9 cellular contexts compared by ENCODE assay signal in genomic region chr5:141825836-141826560, GRCh38. TPM values are rescaled to one million over a fixed set of nuclear protein-coding genes. Genes with fewer than 3 reads are reported as not detected.
DNase-seq lines count a peak whose midpoint lies in the region; ATAC-seq, FAIRE-seq and TF ChIP-seq lines count a peak whose summit lies in the region.
"Had no signal": no experiment of that assay in that cellular context is flagged by ENCODE, and none has a peak within 500 bp of the region (broad histone marks: within the 10 kb centered on the region; RNA-seq: fewer than 3 reads in every experiment).

No MANE protein-coding gene starts in this region.

- no peaks in the 10 kb centered on the region for H3K4me1 ChIP-seq in mucosa of descending colon (ENCODE audit: low read depth)
- H3K4me1 ChIP-seq in esophagus muscularis mucosa = peaks cover 0 to 36% (median 23%) of the 10 kb centered on the region in 4 donors

- intact Hi-C loops in mucosa of descending colon (cut with DNase I, micrococcal nuclease) (no loop called here), esophagus muscularis mucosa (cut with DNase I) (no loop called here)

- H3K36me3 Mint-ChIP-seq in activated T-helper 17 cell treated with anti-CD3 and anti-CD28 coated beads, Interleukin-2, amount 50 U/mL, for 72 hours (ENCODE audit: low read depth) = no peaks in the 10 kb centered on the region

- no peak for TF ChIP-seq EP300 in esophagus muscularis mucosa (IDR thresholded peaks at IDR 0.05)

- DNase-seq in D721Med (ENCODE audit: insufficient read length, low spot score) (no peak), HEK293T (ENCODE audit: extremely low spot score) (peak; percentile 54), mucosa of descending colon (no peak), GOT3 (lab: John Stamatoyannopoulos, UW) (no peak), esophagus muscularis mucosa (ENCODE audit: extremely low spot score) (no peak), NCI-H1048 (lab: John Stamatoyannopoulos, UW) (no peak)

- peak overlapping the region in 1 of 4 donors; percentile 24 for H3K27ac ChIP-seq in esophagus muscularis mucosa (replicated peaks in 1 of 4)
- H3K27ac ChIP-seq: neutrophil had no signal

- TF ChIP-seq POLR2A in esophagus muscularis mucosa (IDR thresholded peaks at IDR 0.05; ENCODE audit: low read depth) = no peak

- no peak overlapping the region for H3K4me3 Mint-ChIP-seq in activated T-helper 17 cell treated with anti-CD3 and anti-CD28 coated beads, Interleukin-2, amount 50 U/mL, for 72 hours

- peak; percentile 68 for ATAC-seq in activated T-helper 17 cell treated with anti-CD3 and anti-CD28 coated beads, Interleukin-2, amount 50 U/mL, for 72 hours (replicated peaks)
- ATAC-seq in mucosa of descending colon (peak; percentile 70), HG02642 (IDR thresholded peaks at IDR 0.05; ENCODE audit: poor library complexity, unreplicated experiment) (no peak)

- H3K27me3 Mint-ChIP-seq in activated T-helper 17 cell treated with anti-CD3 and anti-CD28 coated beads, Interleukin-2, amount 50 U/mL, for 72 hours = peaks cover 10% of the 10 kb centered on the region

- H3K27ac Mint-ChIP-seq in activated T-helper 17 cell treated with anti-CD3 and anti-CD28 coated beads, Interleukin-2, amount 50 U/mL, for 72 hours = peak overlapping the region; percentile 23

- H3K4me3 ChIP-seq in mucosa of descending colon (no peak overlapping the region), esophagus muscularis mucosa (no peak overlapping the region)

- FAIRE-seq in D721Med (lab: Jason Lieb, UNC) = no peak

- TF ChIP-seq CTCF in D721Med (IDR thresholded peaks at IDR 0.05; ENCODE audit: insufficient read depth, missing control alignments) = peak; percentile 21
- no peak for TF ChIP-seq CTCF in mucosa of descending colon (IDR thresholded peaks at IDR 0.05)
- TF ChIP-seq CTCF in esophagus muscularis mucosa (IDR thresholded peaks at IDR 0.05) = peak in 1 of 3 experiments; percentile 15

- H3K4me1 Mint-ChIP-seq in activated T-helper 17 cell treated with anti-CD3 and anti-CD28 coated beads, Interleukin-2, amount 50 U/mL, for 72 hours = no peaks in the 10 kb centered on the region

- H3K27me3 ChIP-seq in esophagus muscularis mucosa = peaks cover 0 to 23% (median 0%) of the 10 kb centered on the region in 4 donors

- POLR2A ChIA-PET in HEK293T (lab: Yijun Ruan, JAX) = no interaction called here

- H3K9me3 Mint-ChIP-seq in activated T-helper 17 cell treated with anti-CD3 and anti-CD28 coated beads, Interleukin-2, amount 50 U/mL, for 72 hours = no peaks in the 10 kb centered on the region

- CTCF ChIA-PET in HEK293T (lab: Yijun Ruan, JAX) = interaction anchor here (0.7 to 4.3 kb wide), 10 partner anchors 10 to 1192 kb away, joined by 3 to 32 read pairs (median 4); partner anchors contain the start of gene PCDH1

- 46% methylated on average over 10 of the region's 10 CpGs for WGBS in esophagus muscularis mucosa

- H3K9me3 ChIP-seq in mucosa of descending colon (no peaks in the 10 kb centered on the region), esophagus muscularis mucosa (no peaks in the 10 kb centered on the region)
- H3K9me3 ChIP-seq: neutrophil had no signal

- H3K36me3 ChIP-seq in mucosa of descending colon (ENCODE audit: low read depth) (no peaks in the 10 kb centered on the region), esophagus muscularis mucosa (peaks cover 0 to 16% (median 0%) of the 10 kb centered on the region in 4 donors)
- H3K36me3 ChIP-seq: neutrophil had no signal

TF ChIP-seq in HEK293T, 16 proteins besides CTCF, POLR2A, EP300 and RAD21:
- TF ChIP-seq FOXA1 (IDR thresholded peaks at IDR 0.05) = no peak
- TF ChIP-seq ELF4 (IDR thresholded peaks at IDR 0.05) = no peak
- TF ChIP-seq LEF1 (IDR thresholded peaks at IDR 0.05; ENCODE audit: borderline replicate concordance) = no peak
- no peak for TF ChIP-seq TARDBP (IDR thresholded peaks at IDR 0.05)
- no peak for TF ChIP-seq FOXM1 (IDR thresholded peaks at IDR 0.05; ENCODE audit: borderline replicate concordance)
- TF ChIP-seq CTBP1 (IDR thresholded peaks at IDR 0.05; ENCODE audit: borderline replicate concordance) = no peak
- TF ChIP-seq ZNF384 (IDR thresholded peaks at IDR 0.05) = no peak
- no peak for TF ChIP-seq FOXK2 (IDR thresholded peaks at IDR 0.05)
- no peak for TF ChIP-seq SUZ12 (IDR thresholded peaks at IDR 0.05)
- TF ChIP-seq NFRKB (IDR thresholded peaks at IDR 0.05) = no peak
- TF ChIP-seq BHLHE40 (IDR thresholded peaks at IDR 0.05; ENCODE audit: borderline replicate concordance) = no peak
- no peak for TF ChIP-seq ARNT (IDR thresholded peaks at IDR 0.05)
- no peak for TF ChIP-seq SP1 (IDR thresholded peaks at IDR 0.05)
- no peak for TF ChIP-seq PKNOX1 (IDR thresholded peaks at IDR 0.05)
- TF ChIP-seq L3MBTL2 (conservative IDR thresholded peaks at IDR 0.05) = no peak
- TF ChIP-seq HDGF (IDR thresholded peaks at IDR 0.05; ENCODE audit: borderline replicate concordance) = no peak

RNA-seq across cellular contexts. Expression of gene PCDH1, which starts 52.2 kb away (rescaled TPM):
- under 1 TPM in 1 of 2 donors, not detected in 1; 0.64 TPM for total RNA-seq in activated T-helper 17 cell treated with anti-CD3 and anti-CD28 coated beads, Interleukin-2, amount 50 U/mL, for 72 hours
- total RNA-seq in mucosa of descending colon (100 to 1,000 TPM in 2 of 3 donors, 10 to 100 TPM in 1; 75.1 to 159 (median 127) TPM), esophagus muscularis mucosa (10 to 100 TPM; 18.7 to 57.8 (median 38.2) TPM)

Comparison
In these comparisons a context has a peak if more than half of its experiments do, and no peak if none do; other contexts are left out.
1. RNA of gene PCDH1, which starts 52.2 kb away (total RNA-seq): 75.1 to 159 TPM in mucosa of descending colon and 18.7 to 57.8 TPM in esophagus muscularis mucosa; 0.64 TPM in activated T-helper 17 cell treated with anti-CD3 and anti-CD28 coated beads, Interleukin-2, amount 50 U/mL, for 72 hours; every median in the first group is over 10 times any median in the second.